ENCODE assay signal across 15 cellular contexts in genomic region chr2:219451626-219452360, GRCh38. TPM values are rescaled to one million over a fixed set of nuclear protein-coding genes. Genes with fewer than 3 reads are reported as not detected.
DNase-seq lines count a peak whose midpoint lies in the region; TF ChIP-seq lines count a peak whose summit lies in the region.
"Had no signal": no experiment of that assay in that cellular context is flagged by ENCODE, and none has a peak within 500 bp of the region (broad histone marks: within the 10 kb centered on the region; RNA-seq: fewer than 3 reads in every experiment).

No MANE protein-coding gene starts in this region.

- H3K4me1 ChIP-seq in ascending aorta (peaks cover 54 to 81% of the 10 kb centered on the region in 2 donors), right atrium auricular region (peaks cover 0 to 58% of the 10 kb centered on the region in 2 donors), skeletal muscle satellite cell (ENCODE audit: control insufficient read depth, insufficient read depth, low read length) (peaks cover 44% of the 10 kb centered on the region), adrenal gland (replicated peaks in 1 of 2) (no peaks in the 10 kb centered on the region)

- H3K9ac ChIP-seq in skeletal muscle satellite cell (ENCODE audit: low read depth, low read length) = peak overlapping the region; percentile 47

- DNase-seq in ELR (ENCODE audit: low read depth) = peak; percentile 14
- peak in 1 of 2 donors; percentile 95 for DNase-seq in ascending aorta (ENCODE audit: low spot score in 2 of 2)
- peak; percentile 78 for DNase-seq in right atrium auricular region (ENCODE audit: low spot score)
- DNase-seq in activated CD8-positive, alpha-beta memory T cell treated with anti-CD3 and anti-CD28 coated beads, Interleukin-2, amount 50 U/mL, for 4 hours = no peak
- DNase-seq in WERI-Rb-1 = no peak
- no peak for DNase-seq in adrenal gland
- DNase-seq in activated CD4-positive, alpha-beta T cell treated with anti-CD3 and anti-CD28 coated beads for 48 hours = no peak
- DNase-seq: effector CD4-positive, alpha-beta T cell; natural killer cell; NCI-H2081; stimulated activated CD4-positive, alpha-beta T cell treated with anti-CD3 and anti-CD28 coated beads, Interleukin-4, amount 100 ng/mL, for 1 hour had no signal

- TF ChIP-seq POLR2A in adrenal gland (IDR thresholded peaks at IDR 0.05) = no peak

- H3K9me3 ChIP-seq in ascending aorta (no peaks in the 10 kb centered on the region), right atrium auricular region (no peaks in the 10 kb centered on the region), skeletal muscle satellite cell (replicated peaks; ENCODE audit: low read length) (no peaks in the 10 kb centered on the region), WERI-Rb-1 (ENCODE audit: severe bottlenecking) (no peaks in the 10 kb centered on the region), adrenal gland (replicated peaks in 1 of 3) (no peaks in the 10 kb centered on the region)

- WGBS in adrenal gland, 4 donors = 67 to 76% (median 73%) methylated on average over 8 to 21 of the region's 21 CpGs

- H3K27ac ChIP-seq in ascending aorta = peak overlapping the region; percentile 91 to 94
- H3K27ac ChIP-seq in right atrium auricular region = peak overlapping the region; percentile 89 to 96
- H3K27ac ChIP-seq in WERI-Rb-1 = no peak overlapping the region
- peak overlapping the region in 1 of 5 donors; percentile 34 for H3K27ac ChIP-seq in adrenal gland
- H3K27ac ChIP-seq: VCaP had no signal

- H3K4me3 ChIP-seq in ascending aorta (peak overlapping the region; percentile 21 to 85), right atrium auricular region (no peak overlapping the region), skeletal muscle satellite cell (ENCODE audit: low read length) (no peak overlapping the region), WERI-Rb-1 (ENCODE audit: low read depth, low read length) (no peak overlapping the region), adrenal gland (no peak overlapping the region)

- TF ChIP-seq CTCF in ascending aorta (IDR thresholded peaks at IDR 0.05) (no peak), right atrium auricular region (IDR thresholded peaks at IDR 0.05) (no peak), WERI-Rb-1 (IDR thresholded peaks at IDR 0.05; ENCODE audit: low read depth, low read length) (no peak), adrenal gland (IDR thresholded peaks at IDR 0.05) (no peak)

- intact Hi-C loops in ascending aorta (cut with DNase I) = loop anchor here (5.0 kb wide), 1 partner anchor 174 kb away; the partner anchor contains the start of gene DNAJB2
- intact Hi-C loops in adrenal gland (cut with DNase I) = no loop called here

- H3K4me2 ChIP-seq in skeletal muscle satellite cell (ENCODE audit: low read length) = peak overlapping the region; percentile 74

- peaks cover 49 to 50% of the 10 kb centered on the region in 2 donors for H3K36me3 ChIP-seq in ascending aorta
- H3K36me3 ChIP-seq in right atrium auricular region = peaks cover 13% of the 10 kb centered on the region
- peaks cover 13% of the 10 kb centered on the region for H3K36me3 ChIP-seq in skeletal muscle satellite cell (ENCODE audit: insufficient read depth, low read length)
- H3K36me3 ChIP-seq in WERI-Rb-1 = peaks cover 9% of the 10 kb centered on the region; the same call in 1 of the 2 replicates
- H3K36me3 ChIP-seq in adrenal gland (replicated peaks in 1 of 2) = no peaks in the 10 kb centered on the region

- H3K27me3 ChIP-seq in ascending aorta (no peaks in the 10 kb centered on the region), right atrium auricular region (no peaks in the 10 kb centered on the region), skeletal muscle satellite cell (ENCODE audit: control insufficient read depth, insufficient read depth, low read length) (no peaks in the 10 kb centered on the region), WERI-Rb-1 (ENCODE audit: insufficient read depth, low read depth, severe bottlenecking) (no peaks in the 10 kb centered on the region), adrenal gland (peaks cover 18% of the 10 kb centered on the region)

RNA-seq across cellular contexts. Expression of gene SPEG, which starts 17.1 kb away (rescaled TPM):
- total RNA-seq in ascending aorta = 390 TPM
- total RNA-seq in right atrium auricular region = 10 to 100 TPM; 82.2 to 90.8 TPM
- 9.6 and 11.4 TPM in 2 replicates for total RNA-seq in skeletal muscle satellite cell (2012; rRNA removed)
- total RNA-seq in adrenal gland = 10 to 100 TPM in 1 of 8 donors, 1 to 10 TPM in 5, under 1 TPM in 2; 0.66 to 14.8 (median 3.9) TPM
- polyA plus RNA-seq in adrenal gland = 100 to 1,000 TPM in 1 of 3 donors, 10 to 100 TPM in 1, 1 to 10 TPM in 1; 4.3 to 178 (median 40.1) TPM

RNA-seq across cellular contexts. Expression of gene DES, which starts 33.6 kb away (rescaled TPM):
- total RNA-seq in ascending aorta (182 TPM), right atrium auricular region (over 10,000 TPM; 12,280 to 13,654 TPM), adrenal gland (10 to 100 TPM in 3 of 8 donors, 1 to 10 TPM in 5; 2.0 to 46.5 (median 8.6) TPM)
- 73.8 and 446 TPM in 2 replicates for total RNA-seq in skeletal muscle satellite cell (2012; rRNA removed)
- polyA plus RNA-seq in adrenal gland = 100 to 1,000 TPM in 1 of 3 donors, 10 to 100 TPM in 2; 58.4 to 283 (median 60.1) TPM
- total RNA-seq: CD4-positive, alpha-beta memory T cell; HT1080; natural killer cell had no signal
- polyA plus RNA-seq: CD4-positive, alpha-beta memory T cell had no signal

RNA-seq across cellular contexts. Expression of gene GMPPA, which starts 46.9 kb away (rescaled TPM):
- total RNA-seq in ascending aorta (11.4 TPM), right atrium auricular region (10 to 100 TPM; 21.6 to 23.3 TPM), adrenal gland (10 to 100 TPM; 23.0 to 60.6 (median 26.4) TPM)
- 51.2 and 71.9 TPM in 2 replicates for total RNA-seq in skeletal muscle satellite cell (2012; rRNA removed)
- 10 to 100 TPM; 36.8 to 72.2 (median 38.5) TPM for polyA plus RNA-seq in adrenal gland

Comparison
In these comparisons a context has a peak if more than half of its experiments do, and no peak if none do; other contexts are left out.
1. DNase-seq: peak in ELR (single experiment) and right atrium auricular region (single experiment); none in activated CD8-positive, alpha-beta memory T cell treated with anti-CD3 and anti-CD28 coated beads, Interleukin-2, amount 50 U/mL, for 4 hours (single experiment), WERI-Rb-1 (single experiment), adrenal gland (0 of 7) and activated CD4-positive, alpha-beta T cell treated with anti-CD3 and anti-CD28 coated beads for 48 hours (single experiment).
2. H3K4me3 ChIP-seq: peak in ascending aorta (2 of 2); none in right atrium auricular region (0 of 2), skeletal muscle satellite cell (single experiment), WERI-Rb-1 (single experiment) and adrenal gland (0 of 4).
3. RNA of gene SPEG, which starts 17.1 kb away (total RNA-seq): 390 TPM in ascending aorta (single experiment) and 82.2 to 90.8 TPM in right atrium auricular region; 0.66 to 14.8 TPM in adrenal gland; every median in the first group is over 4 times any median in the second.
4. RNA of gene DES, which starts 33.6 kb away (total RNA-seq): 12,280 to 13,654 TPM in right atrium auricular region; 182 TPM in ascending aorta (single experiment) and 2.0 to 46.5 TPM in adrenal gland; every median in the first group is over 10 times any median in the second.